Comparison of ENCODE assay signal across 8 cellular contexts in genomic region chr16:57628008-57628781, GRCh38. TPM values are rescaled to one million over a fixed set of nuclear protein-coding genes. Genes with fewer than 3 reads are reported as not detected.
DNase-seq lines count a peak whose midpoint lies in the region; ATAC-seq, FAIRE-seq and TF ChIP-seq lines count a peak whose summit lies in the region.

Gene ADGRG1 (plus strand): TSS chr16:57628630. CDS start chr16:57650288, 21,658 bp downstream.

- H3K4me3 ChIP-seq in A549 (peak within 1 kb of the TSS; percentile 44), H7 (ENCODE audit: insufficient read depth, low read depth, low read length) (peak within 1 kb of the TSS; percentile 7; the same call in 1 of the 2 replicates), breast epithelium (peak within 1 kb of the TSS; percentile 30 to 61 (median 37)), iPS-20b (ENCODE audit: low read length) (peak within 1 kb of the TSS; percentile 60; the same call in 1 of the 2 replicates), gastrocnemius medialis (peak within 1 kb of the TSS; percentile 43 to 50 (median 48))

- H3K36me3 ChIP-seq in H7 (replicated peaks; ENCODE audit: control insufficient read depth, insufficient read depth, low read length) (no peaks in the 10 kb centered on the region), breast epithelium (no peaks in the 10 kb centered on the region), iPS-20b (ENCODE audit: insufficient read depth, low read depth, low read length) (no peaks in the 10 kb centered on the region), gastrocnemius medialis (no peaks in the 10 kb centered on the region)

- TF ChIP-seq POLR2A in A549 (IDR thresholded peaks at IDR 0.05; ENCODE audit: low read length) (peak; percentile 54), breast epithelium (IDR thresholded peaks at IDR 0.05) (no peak), gastrocnemius medialis (IDR thresholded peaks at IDR 0.05) (peak; percentile 43 to 75)

- ATAC-seq in A549 (peak; percentile 80 to 85), gastrocnemius medialis (peak; percentile 65 to 72), GM21737 (IDR thresholded peaks at IDR 0.05; ENCODE audit: unreplicated experiment) (no peak)

- no peak for FAIRE-seq in A549 (lab: Jason Lieb, UNC)

- peak within 1 kb of the TSS; percentile 55 for H3K27ac Mint-ChIP-seq in T-helper 1 cell treated with Interleukin-12 subunit alpha and Interleukin-12 subunit beta and Interleukin-4 antibody, amounts not matched to agents 30 μg/mL and 1 μg/mL, for 36 hours

- H3K4me3 Mint-ChIP-seq in T-helper 1 cell treated with Interleukin-12 subunit alpha and Interleukin-12 subunit beta and Interleukin-4 antibody, amounts not matched to agents 30 μg/mL and 1 μg/mL, for 36 hours: peak within 1 kb of the TSS; percentile 52

- H3K4me1 ChIP-seq in A549 (peaks cover 94% of the 10 kb centered on the region), breast epithelium (peaks cover 8 to 15% of the 10 kb centered on the region in 2 donors), iPS-20b (ENCODE audit: insufficient read depth, low read length) (peaks cover 9% of the 10 kb centered on the region), gastrocnemius medialis (no peaks in the 10 kb centered on the region)

- in situ Hi-C loops in gastrocnemius medialis (cut with MboI; ENCODE audit: low sequenced_read_pairs in 4 of 4): no loop called here

- CTCF ChIA-PET in A549 (lab: Yijun Ruan, JAX): interaction anchor here (0.6 to 5.7 kb wide), 16 partner anchors 9 to 126 kb away, joined by 3 to 66 read pairs (median 4); no protein-coding TSS in a partner anchor

- DNase-seq in A549 (ENCODE audit: low read depth in 1 of 2, low spot score in 1 of 2): peak; percentile 93 to 95
- peak; percentile 92 for DNase-seq in H7
- peak in 1 of 2 donors; percentile 81 for DNase-seq in breast epithelium (ENCODE audit: low spot score in 2 of 2)
- DNase-seq in gastrocnemius medialis: peak in 1 of 2 donors; percentile 25
- DNase-seq in NCI-H128 (lab: John Stamatoyannopoulos, UW; ENCODE audit: unreplicated experiment): no peak

- H3K27me3 Mint-ChIP-seq in T-helper 1 cell treated with Interleukin-12 subunit alpha and Interleukin-12 subunit beta and Interleukin-4 antibody, amounts not matched to agents 30 μg/mL and 1 μg/mL, for 36 hours (ENCODE audit: low read depth): peaks cover 27% of the 10 kb centered on the region

- POLR2A ChIA-PET in A549 (lab: Yijun Ruan, JAX): interaction anchor here (0.9 to 1.0 kb wide), 3 partner anchors 15 to 37 kb away, joined by 3 to 7 read pairs (median 4); no protein-coding TSS in a partner anchor

- H3K4me2 ChIP-seq in A549: peak within 1 kb of the TSS; percentile 80

- peaks cover 14% of the 10 kb centered on the region for H3K4me1 Mint-ChIP-seq in T-helper 1 cell treated with Interleukin-12 subunit alpha and Interleukin-12 subunit beta and Interleukin-4 antibody, amounts not matched to agents 30 μg/mL and 1 μg/mL, for 36 hours (ENCODE audit: low read depth)

- peak; percentile 11 to 23; a peak in 1 of 5 replicates for TF ChIP-seq RAD21 in A549 (conservative IDR thresholded peaks at IDR 0.05 in 1 of 2, IDR thresholded peaks at IDR 0.05 in 1 of 2)

- TF ChIP-seq CTCF in A549 (IDR thresholded peaks at IDR 0.05) (no peak; the same call in 2 of the 3 replicates), breast epithelium (IDR thresholded peaks at IDR 0.05) (no peak), gastrocnemius medialis (IDR thresholded peaks at IDR 0.05 in 4 of 5, conservative IDR thresholded peaks at IDR 0.05 in 1 of 5) (no peak)

- 0 out of 2 replicates have a peak within 1 kb of the TSS, but pooled peaks have one; percentile 29 for H3K9ac ChIP-seq in iPS-20b (ENCODE audit: low read depth, low read length)

- H3K36me3 Mint-ChIP-seq in T-helper 1 cell treated with Interleukin-12 subunit alpha and Interleukin-12 subunit beta and Interleukin-4 antibody, amounts not matched to agents 30 μg/mL and 1 μg/mL, for 36 hours (ENCODE audit: low read depth): no peaks in the 10 kb centered on the region

- intact Hi-C loops in breast epithelium (cut with DNase I; ENCODE audit: low total_unique reads): no loop called here
- intact Hi-C loops in gastrocnemius medialis (cut with DNase I; ENCODE audit: low total_unique reads): no loop called here

- H3K27me3 ChIP-seq in H7 (ENCODE audit: control insufficient read depth, insufficient read depth, low read length) (no peaks in the 10 kb centered on the region; the same call in 1 of the 2 replicates), breast epithelium (no peaks in the 10 kb centered on the region), iPS-20b (ENCODE audit: insufficient read depth, low read length) (no peaks in the 10 kb centered on the region), gastrocnemius medialis (peaks cover 5 to 9% (median 5%) of the 10 kb centered on the region in 3 donors)

- no peaks in the 10 kb centered on the region for H3K9me3 Mint-ChIP-seq in T-helper 1 cell treated with Interleukin-12 subunit alpha and Interleukin-12 subunit beta and Interleukin-4 antibody, amounts not matched to agents 30 μg/mL and 1 μg/mL, for 36 hours

- H3K9me3 ChIP-seq in A549 (no peaks in the 10 kb centered on the region), breast epithelium (no peaks in the 10 kb centered on the region), iPS-20b (ENCODE audit: insufficient read depth, low read depth, low read length) (no peaks in the 10 kb centered on the region), gastrocnemius medialis (no peaks in the 10 kb centered on the region)

- peak; percentile 17 to 28; a peak in 2 of 5 replicates for TF ChIP-seq EP300 in A549 (IDR thresholded peaks at IDR 0.05)

- WGBS in A549 (ENCODE audit: missing lambda C conversion rate): under 1% methylated on average over 22 of the region's 32 CpGs

- peak within 1 kb of the TSS; percentile 91 to 98 for H3K27ac ChIP-seq in A549
- peak within 1 kb of the TSS; percentile 79 to 81 for H3K27ac ChIP-seq in breast epithelium
- no peak within 1 kb of the TSS for H3K27ac ChIP-seq in iPS-20b (ENCODE audit: low read length)
- peak within 1 kb of the TSS; percentile 62 to 80 (median 76) for H3K27ac ChIP-seq in gastrocnemius medialis

TF ChIP-seq in A549, 52 proteins besides CTCF, POLR2A, EP300 and RAD21 (continues in another document):
- TF ChIP-seq GATA3 (IDR thresholded peaks at IDR 0.05; ENCODE audit: borderline replicate concordance): peak; percentile 52; the same call in 1 of the 2 replicates
- TF ChIP-seq MAFK (IDR thresholded peaks at IDR 0.05; ENCODE audit: partially characterized antibody): peak; percentile 86
- TF ChIP-seq HMGXB4 (CRISPR knock-in tag; IDR thresholded peaks at IDR 0.05; ENCODE audit: borderline replicate concordance): no peak
- peak; percentile 92 for TF ChIP-seq FOSL2 (IDR thresholded peaks at IDR 0.05)
- peak; percentile 98 for TF ChIP-seq FOSL2 (CRISPR knock-in tag; IDR thresholded peaks at IDR 0.05)
- peak; percentile 69 for TF ChIP-seq MAX (IDR thresholded peaks at IDR 0.05)
- 0 out of 2 replicates have a peak, but pooled peaks have one; percentile 3 for TF ChIP-seq RCOR1 (IDR thresholded peaks at IDR 0.05; ENCODE audit: low read depth, low read length)
- no peak for TF ChIP-seq RFX5 (IDR thresholded peaks at IDR 0.05)
- peak; percentile 76 for TF ChIP-seq JUNB (IDR thresholded peaks at IDR 0.05)
- peak; percentile 85 for TF ChIP-seq PBX3 (IDR thresholded peaks at IDR 0.05)
- 0 out of 3 replicates have a peak, but pooled peaks have one; percentile 18 for TF ChIP-seq SMC3 (IDR thresholded peaks at IDR 0.05)
- TF ChIP-seq HDAC2 (IDR thresholded peaks at IDR 0.05): no peak
- no peak for TF ChIP-seq FOXS1 (CRISPR knock-in tag; IDR thresholded peaks at IDR 0.05)
- TF ChIP-seq JUN (IDR thresholded peaks at IDR 0.05): peak; percentile 50 to 59; a peak in 2 of 5 replicates

RNA-seq across cellular contexts. Expression of gene ADGRG1, which starts in this region (rescaled TPM):
- 28.3 and 37.7 TPM in 2 replicates for polyA plus RNA-seq in A549 (2011; rRNA removed)
- polyA plus RNA-seq in A549 (2012; cell fraction: cytosol; rRNA removed): 46.7 and 66.1 TPM in 2 replicates
- 102 and 106 TPM in 2 replicates for polyA plus RNA-seq in A549 (2012; cell fraction: nucleus; rRNA removed)
- 91.8 to 142 TPM (median 130 TPM) in 3 replicates for polyA plus RNA-seq in A549 (2017; fragmentation: RNase III; extraction: RNeasy Plus Mini Kit Qiagen cat#74134 plus additional on column Dnase treatment)
- 31.9 and 33.7 TPM in 2 replicates for polyA minus RNA-seq in A549 (2011; rRNA and poly(A)+ RNA removed)
- 0.38 and 0.44 TPM in 2 replicates for total RNA-seq in H7 (2014; rRNA removed; shearing (Covaris generic))
- 10 to 100 TPM in 2 of 3 donors, 1 to 10 TPM in 1; 9.4 to 54.1 (median 34.0) TPM for total RNA-seq in breast epithelium
- total RNA-seq in gastrocnemius medialis: 10 to 100 TPM in 3 of 4 donors, 1 to 10 TPM in 1; 9.8 to 14.6 (median 13.3) TPM

Comparison
In these comparisons a context has a peak if more than half of its experiments do, and no peak if none do; other contexts are left out.
1. Peak in DNase-seq and H3K4me3 ChIP-seq in H7; RNA of the gene not detected or under 1 TPM.
2. H3K4me3 ChIP-seq: peak in every context shown above with its lines; median percentile 60 in iPS-20b; 48 in gastrocnemius medialis; 44 in A549; 37 in breast epithelium; 7 in H7.